ENCODE assay signal across 8 cellular contexts in genomic region chr12:105420659-105421240, GRCh38.
DNase-seq lines count a peak whose midpoint lies in the region; ATAC-seq and TF ChIP-seq lines count a peak whose summit lies in the region.

No MANE protein-coding gene starts in this region.

- H3K36me3 ChIP-seq in Caco-2 (ENCODE audit: control insufficient read depth, insufficient read depth, low read length) (no peaks in the 10 kb centered on the region), kidney epithelial cell (ENCODE audit: control insufficient read depth, insufficient read depth, low read length) (no peaks in the 10 kb centered on the region)

- no peak overlapping the region for H3K4me3 ChIP-seq in Caco-2 (ENCODE audit: low read depth, low read length)
- H3K4me3 ChIP-seq in kidney epithelial cell (ENCODE audit: low read depth, low read length), result no peak overlapping the region

- ATAC-seq in activated B cell treated with CpG ODN at 0.5 μM for 24 hours (ENCODE audit: low read depth), result peak; percentile 62
- ATAC-seq in HG03139 (IDR thresholded peaks at IDR 0.05; ENCODE audit: unreplicated experiment), result no peak

- H3K4me1 Mint-ChIP-seq in Caco-2 (ENCODE audit: low read depth, unreplicated experiment) (peaks cover 22% of the 10 kb centered on the region), HFFc6 (ENCODE audit: low read depth) (peaks cover 79% of the 10 kb centered on the region), activated B cell treated with CpG ODN at 0.5 μM for 24 hours (no peaks in the 10 kb centered on the region)

- no peak overlapping the region for H3K4me3 Mint-ChIP-seq in Caco-2 (ENCODE audit: unreplicated experiment)
- H3K4me3 Mint-ChIP-seq in HFFc6, result no peak overlapping the region
- no peak overlapping the region for H3K4me3 Mint-ChIP-seq in activated B cell treated with CpG ODN at 0.5 μM for 24 hours

- H3K27ac Mint-ChIP-seq in Caco-2 (ENCODE audit: unreplicated experiment) (no peak overlapping the region), HFFc6 (no peak overlapping the region; the same call in 1 of the 2 replicates), activated B cell treated with CpG ODN at 0.5 μM for 24 hours (no peak overlapping the region)

- H3K9me3 ChIP-seq in Caco-2, result peaks cover 3% of the 10 kb centered on the region; the same call in 1 of the 2 replicates

- H3K27me3 ChIP-seq in Caco-2 (replicated peaks; ENCODE audit: control insufficient read depth, insufficient read depth, low read length) (no peaks in the 10 kb centered on the region), kidney epithelial cell (ENCODE audit: control insufficient read depth, insufficient read depth, low read length) (no peaks in the 10 kb centered on the region)

- TF ChIP-seq CTCF in Caco-2 (IDR thresholded peaks at IDR 0.05; ENCODE audit: insufficient read depth in 1 of 2, low read depth in 1 of 2, low read length in 1 of 2, severe bottlenecking in 1 of 2, unreplicated experiment in 1 of 2) (peak; percentile 80 to 90), HFFc6 (IDR thresholded peaks at IDR 0.05) (peak; percentile 98), activated B cell treated with CpG ODN at 0.5 μM for 24 hours (IDR thresholded peaks at IDR 0.05) (peak; percentile 79), kidney epithelial cell (IDR thresholded peaks at IDR 0.05; ENCODE audit: insufficient read depth, low read length, poor library complexity, severe bottlenecking) (peak; percentile 78)

- H3K27me3 Mint-ChIP-seq in Caco-2 (ENCODE audit: insufficient read depth, unreplicated experiment) (no peaks in the 10 kb centered on the region), HFFc6 (ENCODE audit: insufficient read depth) (no peaks in the 10 kb centered on the region), activated B cell treated with CpG ODN at 0.5 μM for 24 hours (peaks cover 13% of the 10 kb centered on the region)

- no TSS peak for BruUV-seq in Caco-2 (replicated peaks; lab: Mats Ljungman, UMichigan)

- H3K36me3 Mint-ChIP-seq in Caco-2 (ENCODE audit: insufficient read depth, unreplicated experiment), result peaks cover under 1% of the 10 kb centered on the region
- H3K36me3 Mint-ChIP-seq in HFFc6 (ENCODE audit: low read depth), result peaks cover 22% of the 10 kb centered on the region
- H3K36me3 Mint-ChIP-seq in activated B cell treated with CpG ODN at 0.5 μM for 24 hours (ENCODE audit: low read depth), result no peaks in the 10 kb centered on the region

- no peak overlapping the region for H3K27ac ChIP-seq in caudate nucleus (ENCODE audit: low read depth, low read length)

- CTCF ChIA-PET in Caco-2 (lab: Charles Lee) (interaction anchor here (0.5 to 1.7 kb wide), 15 partner anchors 20 to 928 kb away, joined by 3 to 11 read pairs (median 5); partner anchors contain the start of gene NUAK1), activated B cell treated with CpG ODN at 0.5 μM for 24 hours (lab: Charles Lee) (interaction anchor here (0.7 to 2.6 kb wide), 12 partner anchors 10 to 890 kb away, joined by 3 to 47 read pairs (median 3); partner anchors contain the start of gene NUAK1)

- H3K9me3 Mint-ChIP-seq in Caco-2 (ENCODE audit: unreplicated experiment) (peaks cover 11% of the 10 kb centered on the region), HFFc6 (no peaks in the 10 kb centered on the region), activated B cell treated with CpG ODN at 0.5 μM for 24 hours (peaks cover 2% of the 10 kb centered on the region)

- DNase-seq in Caco-2 (peak; percentile 73 to 82), HFFc6 (peak; percentile 63), NCI-H2196 treated with DMSO at 0.1 percent for 48 hours (lab: John Stamatoyannopoulos, UW; ENCODE audit: unreplicated experiment) (peak; percentile 49), activated B cell treated with CpG ODN at 0.5 μM for 24 hours (peak; percentile 31), caudate nucleus (lab: John Stamatoyannopoulos, UW) (peak in 55 of 61 donors; percentile 4 to 88 (median 37)), kidney epithelial cell (ENCODE audit: low read depth) (no peak)
- DNase-seq in stimulated activated CD4-positive, alpha-beta T cell treated with anti-CD3 and anti-CD28 coated beads, Interleukin-2, amount 100 ng/mL, for 4 hours (ENCODE audit: low read depth), result peak; percentile 37

- POLR2A ChIA-PET in Caco-2 (lab: Charles Lee) (interaction anchor here (0.5 kb wide), 1 partner anchor 46 kb away, joined by 3 read pairs; no protein-coding TSS in a partner anchor), activated B cell treated with CpG ODN at 0.5 μM for 24 hours (lab: Charles Lee) (interaction anchor here (0.6 kb wide), 1 partner anchor 744 kb away, joined by 3 read pairs; no protein-coding TSS in a partner anchor)

- intact Hi-C loops in Caco-2 (cut with micrococcal nuclease; ENCODE audit: unreplicated experiment) (loop anchor here (1.0 to 2.0 kb wide), 7 partner anchors 72 to 862 kb away; no protein-coding TSS in a partner anchor), activated B cell treated with CpG ODN at 0.5 μM for 24 hours (cut with micrococcal nuclease) (loop anchor here (1.0 to 5.0 kb wide), 4 partner anchors 804 to 1682 kb away; no protein-coding TSS in a partner anchor)

- 0 out of 2 replicates have a peak, but pooled peaks cover under 1% of the 10 kb centered on the region for H3K4me1 ChIP-seq in Caco-2
